In the genomic region with DNA sequence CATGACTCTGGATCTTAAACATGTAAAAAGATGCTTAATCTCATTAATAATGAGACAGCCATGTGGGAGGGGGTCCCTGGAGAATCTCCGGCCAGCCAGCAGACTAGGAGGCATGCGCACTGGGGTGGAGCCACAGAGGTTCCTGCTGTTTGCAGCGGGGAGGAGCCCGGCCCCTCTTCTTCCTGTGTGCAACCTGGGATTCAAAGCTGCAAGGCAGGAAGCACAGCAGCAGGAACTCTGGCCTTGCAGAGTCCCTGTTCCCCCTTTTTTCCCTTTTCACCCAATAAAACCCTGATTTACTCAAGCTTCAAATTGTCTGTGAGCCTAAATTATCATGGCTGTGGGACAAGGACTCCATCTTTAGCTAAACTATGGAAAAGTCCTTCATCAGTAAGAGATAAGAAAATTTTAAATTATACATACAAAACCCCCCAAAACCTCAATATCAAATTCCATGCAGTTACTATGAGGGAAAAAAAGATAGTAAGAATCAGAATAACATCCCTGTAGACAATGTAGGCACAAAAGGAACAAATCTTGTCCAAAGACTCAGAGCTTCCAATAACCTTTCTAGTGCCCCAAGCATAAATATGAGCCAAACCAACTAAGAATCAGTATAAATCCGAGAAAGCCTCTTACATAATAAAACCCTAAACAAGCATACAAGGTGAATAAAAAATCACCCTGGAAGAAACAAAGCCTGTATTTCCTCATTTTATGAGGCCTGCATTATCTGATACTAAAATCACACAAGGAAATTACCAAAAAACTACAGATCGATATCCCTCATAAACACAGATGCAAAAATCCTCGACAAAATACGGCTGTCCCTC, we compare ENCODE assay signal across 9 cellular contexts. TPM values are rescaled to one million over a fixed set of nuclear protein-coding genes. Genes with fewer than 3 reads are reported as not detected.
DNase-seq lines count a peak whose midpoint lies in the region; ATAC-seq, FAIRE-seq and TF ChIP-seq lines count a peak whose summit lies in the region.
"Had no signal": no experiment of that assay in that cellular context is flagged by ENCODE, and none has a peak within 500 bp of the region (broad histone marks: within the 10 kb centered on the region; RNA-seq: fewer than 3 reads in every experiment).

No MANE protein-coding gene starts in this region.

- H3K27ac ChIP-seq in HL-60 (replicated peaks), result peak overlapping the region; percentile 50
- peak overlapping the region in 2 of 4 donors; percentile 15 to 55 for H3K27ac ChIP-seq in pancreas
- peak overlapping the region in 1 of 2 donors; percentile 16 for H3K27ac ChIP-seq in ascending aorta
- H3K27ac ChIP-seq: dorsolateral prefrontal cortex had no signal

- no peak for FAIRE-seq in pancreas (lab: Jason Lieb, UNC)

- H3K27me3 ChIP-seq in HL-60 (ENCODE audit: insufficient read depth, poor library complexity, severe bottlenecking) (no peaks in the 10 kb centered on the region), pancreas (no peaks in the 10 kb centered on the region), ascending aorta (no peaks in the 10 kb centered on the region)
- H3K27me3 ChIP-seq: dorsolateral prefrontal cortex had no signal

- 27 to 35% methylated on average over 8 of the region's 8 CpGs for WGBS in pancreas, 2 donors

- peak; percentile 29 for DNase-seq in AG08395 (ENCODE audit: low spot score)
- DNase-seq in HL-60 (ENCODE audit: low read depth in 1 of 2, low spot score in 1 of 2), result peak; percentile 38 to 76
- peak; percentile 38 to 58 for DNase-seq in activated CD4-positive, alpha-beta T cell treated with anti-CD3 and anti-CD28 coated beads, Interleukin-2, amount 50 U/mL, for 48 hours
- peak; percentile 68 for DNase-seq in glomerular visceral epithelial cell (ENCODE audit: extremely low spot score)
- DNase-seq in pancreas, result peak; percentile 27 to 80 (median 58)
- no peak for DNase-seq in NK-92 (lab: John Stamatoyannopoulos, UW; ENCODE audit: unreplicated experiment)
- DNase-seq in ascending aorta (ENCODE audit: low spot score in 2 of 2), result no peak

- H3K9me3 ChIP-seq in pancreas (no peaks in the 10 kb centered on the region), ascending aorta (no peaks in the 10 kb centered on the region)

- H3K4me1 ChIP-seq in pancreas, result peaks cover 0 to 17% (median 11%) of the 10 kb centered on the region in 3 donors
- H3K4me1 ChIP-seq in ascending aorta, result peaks cover 5 to 13% of the 10 kb centered on the region in 2 donors

- TF ChIP-seq CTCF in HL-60 (IDR thresholded peaks at IDR 0.05; ENCODE audit: insufficient read depth, low read length), result no peak
- no peak for TF ChIP-seq CTCF in pancreas (IDR thresholded peaks at IDR 0.05)
- TF ChIP-seq CTCF in ascending aorta (IDR thresholded peaks at IDR 0.05), result no peak

- no peaks in the 10 kb centered on the region for H3K36me3 ChIP-seq in pancreas
- H3K36me3 ChIP-seq in ascending aorta, result no peaks in the 10 kb centered on the region

- intact Hi-C loops in pancreas (cut with DNase I) (no loop called here), ascending aorta (cut with DNase I) (no loop called here)

- H3K4me3 ChIP-seq in HL-60 (replicated peaks; ENCODE audit: insufficient read depth, low read length) (peak overlapping the region; percentile 16; the same call in 1 of the 2 replicates), pancreas (no peak overlapping the region), ascending aorta (peak overlapping the region in 1 of 2 donors; percentile 17)
- H3K4me3 ChIP-seq: dorsolateral prefrontal cortex had no signal

- ATAC-seq in GM19351 (IDR thresholded peaks at IDR 0.05; ENCODE audit: unreplicated experiment) (peak; percentile 63), pancreas (peak; percentile 41 to 93 (median 86))

RNA-seq across cellular contexts. Expression of a gene that starts 12.1 kb away (rescaled TPM):
- total RNA-seq in pancreas (10 to 100 TPM; 19.3 to 28.6 (median 22.1) TPM), ascending aorta (8.3 TPM)
- polyA plus RNA-seq in pancreas, result 10 to 100 TPM; 33.3 to 57.5 TPM

RNA-seq across cellular contexts. Expression of a gene that starts 43.3 kb away (rescaled TPM):
- 10 to 100 TPM in 1 of 6 donors, 1 to 10 TPM in 5; 7.1 to 12.6 (median 8.8) TPM for total RNA-seq in pancreas
- 1 to 10 TPM; 4.3 to 5.7 TPM for polyA plus RNA-seq in pancreas
- 33.0 TPM for total RNA-seq in ascending aorta

Comparison
In these comparisons a context has a peak if more than half of its experiments do, and no peak if none do; other contexts are left out.
1. DNase-seq: peak in AG08395 (single experiment), HL-60 (2 of 2), activated CD4-positive, alpha-beta T cell treated with anti-CD3 and anti-CD28 coated beads, Interleukin-2, amount 50 U/mL, for 48 hours (2 of 2), glomerular visceral epithelial cell (single experiment) and pancreas (6 of 6); none in NK-92 (single experiment) and ascending aorta (0 of 2).